Comparison of ENCODE assay signal across 11 cellular contexts in genomic region chr14:99522457-99522891, GRCh38. TPM values are rescaled to one million over a fixed set of nuclear protein-coding genes. Genes with fewer than 3 reads are reported as not detected.
DNase-seq lines count a peak whose midpoint lies in the region; ATAC-seq and TF ChIP-seq lines count a peak whose summit lies in the region.
"Had no signal": no experiment of that assay in that cellular context is flagged by ENCODE, and none has a peak within 500 bp of the region (broad histone marks: within the 10 kb centered on the region; RNA-seq: fewer than 3 reads in every experiment).

No MANE protein-coding gene starts in this region.

- TF ChIP-seq POLR2A in sigmoid colon (IDR thresholded peaks at IDR 0.05), result no peak

- H3K27ac ChIP-seq in heart right ventricle (peak overlapping the region in 8 of 10 donors; percentile 3 to 74 (median 54)), sigmoid colon (peak overlapping the region; percentile 82 to 90 (median 84))
- H3K27ac ChIP-seq: pancreas had no signal

- H3K9me3 ChIP-seq in heart right ventricle, result no peaks in the 10 kb centered on the region
- H3K9me3 ChIP-seq in sigmoid colon, result no peaks in the 10 kb centered on the region
- H3K9me3 ChIP-seq: HAP-1, pancreas had no signal

- WGBS in heart right ventricle, 2 donors, result 47 to 49% methylated on average over 12 of the region's 12 CpGs
- WGBS in sigmoid colon, 2 donors, result 62 to 69% methylated on average over 12 of the region's 12 CpGs

- no peak overlapping the region for H3K27ac Mint-ChIP-seq in natural killer cell treated with Interleukin-12 subunit alpha and Interleukin-12 subunit beta and Interleukin-15 and Interleukin-18, amount 100 ng/mL, for 72 hours

- H3K4me1 ChIP-seq in heart right ventricle (peaks cover 8 to 71% (median 53%) of the 10 kb centered on the region in 9 donors), sigmoid colon (peaks cover 0 to 81% (median 76%) of the 10 kb centered on the region in 4 donors)

- no peak overlapping the region for H3K4me3 Mint-ChIP-seq in natural killer cell treated with Interleukin-12 subunit alpha and Interleukin-12 subunit beta and Interleukin-15 and Interleukin-18, amount 100 ng/mL, for 72 hours

- ATAC-seq in SK-N-SH treated with all-trans-retinoic acid at 6 μM for 48 hours, result peak; percentile 47
- ATAC-seq in heart right ventricle, result peak in 5 of 8 donors; percentile 24 to 46 (median 43)
- ATAC-seq in natural killer cell treated with Interleukin-12 subunit alpha and Interleukin-12 subunit beta and Interleukin-15 and Interleukin-18, amount 100 ng/mL, for 72 hours, result no peak
- ATAC-seq in HG02759 (IDR thresholded peaks at IDR 0.05; ENCODE audit: unreplicated experiment), result no peak
- no peak for ATAC-seq in HG03097 (IDR thresholded peaks at IDR 0.05; ENCODE audit: low FRiP score, unreplicated experiment)
- ATAC-seq: pancreas had no signal

- H3K4me1 Mint-ChIP-seq in natural killer cell treated with Interleukin-12 subunit alpha and Interleukin-12 subunit beta and Interleukin-15 and Interleukin-18, amount 100 ng/mL, for 72 hours (ENCODE audit: low read depth in 2 of 2), result no peaks in the 10 kb centered on the region

- no peak for TF ChIP-seq EP300 in sigmoid colon (IDR thresholded peaks at IDR 0.05)

- CTCF ChIA-PET in HEK293T (lab: Yijun Ruan, JAX), result interaction anchor here (0.8 to 0.9 kb wide), 3 partner anchors 106 to 424 kb away, joined by 3 to 4 read pairs (median 4); no protein-coding TSS in a partner anchor

- POLR2A ChIA-PET in HEK293T (lab: Yijun Ruan, JAX), result no interaction called here

- H3K27me3 ChIP-seq in heart right ventricle (no peaks in the 10 kb centered on the region), sigmoid colon (no peaks in the 10 kb centered on the region)
- H3K27me3 ChIP-seq: pancreas had no signal

- H3K27me3 Mint-ChIP-seq in natural killer cell treated with Interleukin-12 subunit alpha and Interleukin-12 subunit beta and Interleukin-15 and Interleukin-18, amount 100 ng/mL, for 72 hours, result no peaks in the 10 kb centered on the region

- intact Hi-C loops in heart right ventricle (cut with DNase I), result loop anchor here in 1 of 10 donors (10.0 kb wide), 1 partner anchor 362 kb away; no protein-coding TSS in a partner anchor
- intact Hi-C loops in sigmoid colon (cut with DNase I), result loop anchor here (5.0 kb wide), 1 partner anchor 40 kb away; no protein-coding TSS in a partner anchor

- H3K36me3 Mint-ChIP-seq in natural killer cell treated with Interleukin-12 subunit alpha and Interleukin-12 subunit beta and Interleukin-15 and Interleukin-18, amount 100 ng/mL, for 72 hours, result no peaks in the 10 kb centered on the region

- TF ChIP-seq CTCF in heart right ventricle (IDR thresholded peaks at IDR 0.05) (peak in 1 of 9 donors; percentile 11), sigmoid colon (IDR thresholded peaks at IDR 0.05) (no peak)

- H3K9me3 Mint-ChIP-seq in natural killer cell treated with Interleukin-12 subunit alpha and Interleukin-12 subunit beta and Interleukin-15 and Interleukin-18, amount 100 ng/mL, for 72 hours, result no peaks in the 10 kb centered on the region

- peaks cover 0 to 12% (median 0%) of the 10 kb centered on the region in 9 donors for H3K36me3 ChIP-seq in heart right ventricle
- H3K36me3 ChIP-seq in sigmoid colon, result no peaks in the 10 kb centered on the region
- H3K36me3 ChIP-seq: pancreas had no signal

- DNase-seq in HK-2 (ENCODE audit: unreplicated experiment) (peak; percentile 38), heart right ventricle (no peak), sigmoid colon (peak; percentile 85), HEK293T (ENCODE audit: extremely low spot score) (no peak)
- DNase-seq in natural killer cell treated with Interleukin-12 subunit alpha and Interleukin-12 subunit beta and Interleukin-15 and Interleukin-18, amount 100 ng/mL, for 72 hours (ENCODE audit: low spot score), result no peak
- DNase-seq: erythroblast had no signal

- H3K4me3 ChIP-seq in heart right ventricle (no peak overlapping the region), sigmoid colon (peak overlapping the region in 1 of 4 donors; percentile 3)
- H3K4me3 ChIP-seq: HAP-1, pancreas had no signal

TF ChIP-seq in SK-N-SH treated with all-trans-retinoic acid at 6 μM for 48 hours, 23 proteins besides CTCF, POLR2A, EP300 and RAD21 (continues in another document):
- TF ChIP-seq GLIS3 (CRISPR knock-in tag; IDR thresholded peaks at IDR 0.05), result no peak
- no peak for TF ChIP-seq BACH2 (CRISPR knock-in tag; IDR thresholded peaks at IDR 0.05; ENCODE audit: borderline replicate concordance)
- no peak for TF ChIP-seq CSDC2 (CRISPR knock-in tag; IDR thresholded peaks at IDR 0.05)
- no peak for TF ChIP-seq CSRNP3 (CRISPR knock-in tag; IDR thresholded peaks at IDR 0.05)
- no peak for TF ChIP-seq CREB5 (CRISPR knock-in tag; IDR thresholded peaks at IDR 0.05; ENCODE audit: low read depth)
- TF ChIP-seq OSR1 (CRISPR knock-in tag; IDR thresholded peaks at IDR 0.05), result no peak
- TF ChIP-seq ZFP3 (CRISPR knock-in tag; IDR thresholded peaks at IDR 0.05), result no peak
- no peak for TF ChIP-seq ZNF565 (CRISPR knock-in tag; conservative IDR thresholded peaks at IDR 0.05; ENCODE audit: low read depth)

TF ChIP-seq in HEK293T, 16 proteins besides CTCF, POLR2A, EP300 and RAD21:
- TF ChIP-seq FOXM1 (IDR thresholded peaks at IDR 0.05; ENCODE audit: borderline replicate concordance) (no peak), FOXK2 (IDR thresholded peaks at IDR 0.05) (no peak), TARDBP (IDR thresholded peaks at IDR 0.05) (no peak), NFRKB (IDR thresholded peaks at IDR 0.05) (no peak)

RNA-seq across cellular contexts. Expression of gene CCNK, which starts 41.3 kb away (rescaled TPM):
- total RNA-seq in heart right ventricle (10 to 100 TPM; 28.0 to 41.0 (median 31.9) TPM), sigmoid colon (10 to 100 TPM; 13.2 to 20.5 (median 18.4) TPM)
- polyA plus RNA-seq in heart right ventricle (10 to 100 TPM; 10.9 to 11.4 TPM), sigmoid colon (10 to 100 TPM; 14.4 to 25.9 (median 17.6) TPM)
- 100 to 1,000 TPM in 1 of 2 donors, 10 to 100 TPM in 1; 78.6 to 105 TPM for total RNA-seq in natural killer cell treated with Interleukin-12 subunit alpha and Interleukin-12 subunit beta and Interleukin-15 and Interleukin-18, amount 100 ng/mL, for 72 hours

RNA-seq across cellular contexts. Expression of gene SETD3, which starts 41.8 kb away (rescaled TPM):
- total RNA-seq in heart right ventricle (100 to 1,000 TPM in 8 of 10 donors, 10 to 100 TPM in 2; 89.6 to 129 (median 107) TPM), sigmoid colon (100 to 1,000 TPM; 130 to 164 (median 152) TPM)
- polyA plus RNA-seq in heart right ventricle (10 to 100 TPM; 35.0 to 59.9 TPM), sigmoid colon (10 to 100 TPM; 34.6 to 54.7 (median 53.6) TPM)
- 10 to 100 TPM; 80.6 to 96.7 TPM for total RNA-seq in natural killer cell treated with Interleukin-12 subunit alpha and Interleukin-12 subunit beta and Interleukin-15 and Interleukin-18, amount 100 ng/mL, for 72 hours

Comparison
In these comparisons a context has a peak if more than half of its experiments do, and no peak if none do; other contexts are left out.
1. DNase-seq: peak in HK-2 (single experiment) and sigmoid colon (single experiment); none in heart right ventricle (0 of 2), natural killer cell treated with Interleukin-12 subunit alpha and Interleukin-12 subunit beta and Interleukin-15 and Interleukin-18, amount 100 ng/mL, for 72 hours (single experiment) and HEK293T (single experiment).
2. ATAC-seq: peak in SK-N-SH treated with all-trans-retinoic acid at 6 μM for 48 hours (single experiment) and heart right ventricle (5 of 8); none in natural killer cell treated with Interleukin-12 subunit alpha and Interleukin-12 subunit beta and Interleukin-15 and Interleukin-18, amount 100 ng/mL, for 72 hours (0 of 2), HG02759 (single experiment) and HG03097 (single experiment).